ENCODE assay signal across 21 cellular contexts in genomic region chr1:6923955-6924890, GRCh38.
DNase-seq lines count a peak whose midpoint lies in the region; ATAC-seq and TF ChIP-seq lines count a peak whose summit lies in the region.
"Had no signal": no experiment of that assay in that cellular context is flagged by ENCODE, and none has a peak within 500 bp of the region (broad histone marks: within the 10 kb centered on the region; RNA-seq: fewer than 3 reads in every experiment).

No MANE protein-coding gene starts in this region.

- DNase-seq in dorsolateral prefrontal cortex, result peak in 2 of 10 donors; percentile 18 to 33
- DNase-seq in DMS53 (lab: John Stamatoyannopoulos, UW), result no peak
- DNase-seq in medulla oblongata (ENCODE audit: extremely low spot score), result no peak
- no peak for DNase-seq in effector memory CD4-positive, alpha-beta T cell
- DNase-seq: activated CD4-positive, alpha-beta memory T cell treated with anti-CD3 and anti-CD28 coated beads for 36 hours; activated CD4-positive, CD25-positive, alpha-beta regulatory T cell; Calu3; central memory CD4-positive, alpha-beta T cell; natural killer cell; NCI-H187; retina; spleen; stimulated activated CD4-positive, alpha-beta T cell treated with anti-CD3 and anti-CD28 coated beads, Interleukin-4, amount 100 ng/mL, for 1 hour; T-helper 1 cell had no signal

- H3K4me2 ChIP-seq in BLaER1 treated with 17β-estradiol and CSF1 and Interleukin-3, amounts not matched to agents 10 nM and 100 nM, result peak overlapping the region in 9 of 11 experiments; percentile 1 to 74 (median 50); a peak in 16 of 22 replicates
- H3K4me2 ChIP-seq in KMS-11, result peak overlapping the region; percentile 88

- H3K27ac ChIP-seq in BLaER1 treated with 17β-estradiol and CSF1 and Interleukin-3, amounts not matched to agents 10 nM and 100 nM, result no peak overlapping the region
- H3K27ac ChIP-seq in KMS-11, result peak overlapping the region; percentile 99
- H3K27ac ChIP-seq in dorsolateral prefrontal cortex, result peak overlapping the region in 42 of 59 donors; percentile 3 to 79 (median 52)
- H3K27ac ChIP-seq in rectal smooth muscle tissue (ENCODE audit: low read depth, low read length), result peak overlapping the region; percentile 13
- no peak overlapping the region for H3K27ac ChIP-seq in effector memory CD4-positive, alpha-beta T cell (ENCODE audit: insufficient read depth, low read length, poor library complexity, severe bottlenecking)
- H3K27ac ChIP-seq: C4-2B, RWPE1 had no signal

- peaks cover 18 to 28% (median 22%) of the 10 kb centered on the region in 11 experiments for H3K9me3 ChIP-seq in BLaER1 treated with 17β-estradiol and CSF1 and Interleukin-3, amounts not matched to agents 10 nM and 100 nM (replicated peaks in 1 of 11)
- H3K9me3 ChIP-seq in effector memory CD4-positive, alpha-beta T cell (ENCODE audit: control insufficient read depth, low read length), result no peaks in the 10 kb centered on the region

- peaks cover 0 to 60% (median 45%) of the 10 kb centered on the region in 10 experiments; a peak in 16 of 20 replicates for H3K4me1 ChIP-seq in BLaER1 treated with 17β-estradiol and CSF1 and Interleukin-3, amounts not matched to agents 10 nM and 100 nM
- peaks cover 93% of the 10 kb centered on the region for H3K4me1 ChIP-seq in KMS-11 (ENCODE audit: low read depth, poor library complexity, severe bottlenecking)
- H3K4me1 ChIP-seq in rectal smooth muscle tissue (ENCODE audit: control insufficient read depth, insufficient read depth, low read length), result peaks cover 15% of the 10 kb centered on the region
- H3K4me1 ChIP-seq in effector memory CD4-positive, alpha-beta T cell (ENCODE audit: control insufficient read depth, insufficient read depth, low read length, poor library complexity, severe bottlenecking), result no peaks in the 10 kb centered on the region
- H3K4me1 ChIP-seq: spleen had no signal

- no peaks in the 10 kb centered on the region for H3K36me3 ChIP-seq in BLaER1 treated with 17β-estradiol and CSF1 and Interleukin-3, amounts not matched to agents 10 nM and 100 nM
- H3K36me3 ChIP-seq in KMS-11 (ENCODE audit: insufficient read depth) (no peaks in the 10 kb centered on the region), rectal smooth muscle tissue (ENCODE audit: control insufficient read depth, insufficient read depth, low read length) (no peaks in the 10 kb centered on the region)
- no peaks in the 10 kb centered on the region for H3K36me3 ChIP-seq in effector memory CD4-positive, alpha-beta T cell (ENCODE audit: control insufficient read depth, insufficient read depth, low read length)
- H3K36me3 ChIP-seq: spleen had no signal

- H3K4me3 ChIP-seq in BLaER1 treated with 17β-estradiol and CSF1 and Interleukin-3, amounts not matched to agents 10 nM and 100 nM, result no peak overlapping the region
- H3K4me3 ChIP-seq in KMS-11 (IDR thresholded peaks at IDR 0.05; ENCODE audit: insufficient read depth, low read depth, low read length) (no peak overlapping the region), dorsolateral prefrontal cortex (peak overlapping the region in 4 of 59 donors; percentile 2 to 17 (median 4)), rectal smooth muscle tissue (ENCODE audit: low read length) (no peak overlapping the region)
- no peak overlapping the region for H3K4me3 ChIP-seq in effector memory CD4-positive, alpha-beta T cell (ENCODE audit: insufficient read depth, low read depth, low read length, poor library complexity, severe bottlenecking)
- H3K4me3 ChIP-seq: spleen had no signal

- intact Hi-C loops in dorsolateral prefrontal cortex (cut with DNase I), result loop anchor here in 1 of 2 donors (10.0 kb wide), 1 partner anchor 121 kb away; no protein-coding TSS in a partner anchor

- TF ChIP-seq CTCF in KMS-11 (conservative IDR thresholded peaks at IDR 0.05; ENCODE audit: low read depth, low read length) (no peak), dorsolateral prefrontal cortex (IDR thresholded peaks at IDR 0.05 in 54 of 56, conservative IDR thresholded peaks at IDR 0.05 in 2 of 56; ENCODE audit: low read depth in 1 of 56, partially characterized antibody in 56 of 56) (peak in 1 of 56 donors; percentile 9)

- H3K27me3 ChIP-seq in BLaER1 treated with 17β-estradiol and CSF1 and Interleukin-3, amounts not matched to agents 10 nM and 100 nM, result no peaks in the 10 kb centered on the region
- no peaks in the 10 kb centered on the region for H3K27me3 ChIP-seq in KMS-11 (ENCODE audit: insufficient read depth, low read depth)
- no peaks in the 10 kb centered on the region for H3K27me3 ChIP-seq in dorsolateral prefrontal cortex
- no peaks in the 10 kb centered on the region for H3K27me3 ChIP-seq in rectal smooth muscle tissue (ENCODE audit: control insufficient read depth, insufficient read depth, low read length)
- H3K27me3 ChIP-seq in effector memory CD4-positive, alpha-beta T cell (replicated peaks; ENCODE audit: control insufficient read depth, insufficient read depth, low read length, poor library complexity, severe bottlenecking), result no peaks in the 10 kb centered on the region

- no peaks in the 10 kb centered on the region for H4K20me1 ChIP-seq in BLaER1 treated with 17β-estradiol and CSF1 and Interleukin-3, amounts not matched to agents 10 nM and 100 nM
- no peaks in the 10 kb centered on the region for H4K20me1 ChIP-seq in KMS-11 (ENCODE audit: insufficient read depth)

- no peak overlapping the region for H3K9ac ChIP-seq in BLaER1 treated with 17β-estradiol and CSF1 and Interleukin-3, amounts not matched to agents 10 nM and 100 nM
- H3K9ac ChIP-seq in KMS-11 (peak overlapping the region; percentile 77; the same call in 1 of the 2 replicates), rectal smooth muscle tissue (ENCODE audit: low read length) (no peak overlapping the region)

- peak overlapping the region; percentile 24; the same call in 1 of the 2 replicates for H2AFZ ChIP-seq in KMS-11 (ENCODE audit: low read depth)

- ATAC-seq in esophagus mucosa, result no peak
- ATAC-seq: left lobe of liver, natural killer cell had no signal

- H3K79me2 ChIP-seq in KMS-11 (ENCODE audit: insufficient read depth, low read depth), result no peaks in the 10 kb centered on the region

Comparison
In these comparisons a context has a peak if more than half of its experiments do, and no peak if none do; other contexts are left out.
1. H3K27ac ChIP-seq: peak in KMS-11 (single experiment), dorsolateral prefrontal cortex (42 of 59) and rectal smooth muscle tissue (single experiment); none in BLaER1 treated with 17β-estradiol and CSF1 and Interleukin-3, amounts not matched to agents 10 nM and 100 nM (0 of 11) and effector memory CD4-positive, alpha-beta T cell (single experiment).